Comparison of ENCODE assay signal across 15 cellular contexts in genomic region chr6:14459315-14459714, GRCh38.
A peak's percentile ranks its signal among the peaks of the same experiment; 100 is the strongest.
DNase-seq lines count a peak whose midpoint lies in the region; ATAC-seq, FAIRE-seq and TF ChIP-seq lines count a peak whose summit lies in the region.
"Had no signal": no experiment of that assay in that cellular context is flagged by ENCODE, and none has a peak within 500 bp of the region (broad histone marks: within the 10 kb centered on the region; RNA-seq: fewer than 3 reads in every experiment).

No MANE protein-coding gene starts in this region.

- no peaks in the 10 kb centered on the region for H3K36me3 ChIP-seq in MG63
- H3K36me3 ChIP-seq in K562 (ENCODE audit: control insufficient read depth, insufficient read depth, low read length) = no peaks in the 10 kb centered on the region
- H3K36me3 ChIP-seq in keratinocyte (ENCODE audit: control insufficient read depth in 2 of 2, extremely low read depth in 1 of 2, insufficient read depth in 2 of 2, low read length in 2 of 2) = no peaks in the 10 kb centered on the region
- no peaks in the 10 kb centered on the region for H3K36me3 ChIP-seq in mesenchymal stem cell (ENCODE audit: control insufficient read depth in 1 of 2, insufficient read depth in 2 of 2, low read depth in 1 of 2, low read length in 2 of 2)
- H3K36me3 ChIP-seq: BLaER1 treated with 17β-estradiol and CSF1 and Interleukin-3, amounts not matched to agents 10 nM and 100 nM had no signal

- in situ Hi-C loops in K562 (cut with MboI) = no loop called here

- H3K9me1 ChIP-seq in K562 (ENCODE audit: control insufficient read depth, insufficient read depth, low read length) (no peaks in the 10 kb centered on the region), keratinocyte (ENCODE audit: control insufficient read depth, extremely low read depth, insufficient read depth, low read length) (no peaks in the 10 kb centered on the region)

- no peaks in the 10 kb centered on the region for H3K36me3 Mint-ChIP-seq in activated naive CD8-positive, alpha-beta T cell treated with anti-CD3 and anti-CD28 coated beads for 36 hours
- H3K36me3 Mint-ChIP-seq: CD4-positive, CD25-positive, alpha-beta regulatory T cell had no signal

- H2AFZ ChIP-seq in K562 (ENCODE audit: low read depth, low read length) (0 out of 2 replicates have a peak overlapping the region, but pooled peaks have one; percentile 61), keratinocyte (ENCODE audit: control insufficient read depth, low read length) (no peak overlapping the region), mesenchymal stem cell (ENCODE audit: low read depth, low read length) (no peak overlapping the region)
- H2AFZ ChIP-seq: GM23338 had no signal

- no peak overlapping the region for H3K4ac ChIP-seq in mesenchymal stem cell (ENCODE audit: low read depth in 1 of 2, low read length in 2 of 2)

- H2BK15ac ChIP-seq in mesenchymal stem cell (ENCODE audit: low read depth, poor library complexity, severe bottlenecking) = no peak overlapping the region

- no peak overlapping the region for H3K4me3 ChIP-seq in MG63
- no peak overlapping the region for H3K4me3 ChIP-seq in K562
- no peak overlapping the region for H3K4me3 ChIP-seq in keratinocyte (ENCODE audit: control insufficient read depth in 2 of 3, extremely low read depth in 1 of 3, insufficient read depth in 2 of 3, low read depth in 1 of 3, low read length in 3 of 3)
- no peak overlapping the region for H3K4me3 ChIP-seq in mesenchymal stem cell (ENCODE audit: insufficient read depth in 1 of 2, low read depth in 1 of 2, low read length in 2 of 2)
- H3K4me3 ChIP-seq: BLaER1 treated with 17β-estradiol and CSF1 and Interleukin-3, amounts not matched to agents 10 nM and 100 nM; GM23338 had no signal

- no peak for ATAC-seq in K562
- ATAC-seq: GM23338 had no signal

- FAIRE-seq in K562 (lab: Jason Lieb, UNC) (no peak), keratinocyte (lab: Jason Lieb, UNC) (no peak)
- FAIRE-seq: GM12891 had no signal

- no peak for TF ChIP-seq CTCF in K562 (IDR thresholded peaks at IDR 0.05 in 2 of 3, conservative IDR thresholded peaks at IDR 0.05 in 1 of 3; ENCODE audit: insufficient read depth in 2 of 3, low read depth in 1 of 3, low read length in 3 of 3)
- TF ChIP-seq CTCF in keratinocyte (optimal IDR thresholded peaks at IDR 0.05 in 1 of 3, IDR thresholded peaks at IDR 0.05 in 1 of 3, conservative IDR thresholded peaks at IDR 0.05 in 1 of 3; ENCODE audit: extremely low read depth in 1 of 3, insufficient read depth in 2 of 3, low read length in 3 of 3) = no peak

- H3K79me1 ChIP-seq in mesenchymal stem cell (replicated peaks; ENCODE audit: low read length, poor library complexity, severe bottlenecking) = no peaks in the 10 kb centered on the region

- H3K4me2 ChIP-seq in K562 (ENCODE audit: insufficient read depth, low read length) = no peak overlapping the region
- H3K4me2 ChIP-seq in keratinocyte (ENCODE audit: control insufficient read depth, extremely low read depth, insufficient read depth, low read depth, low read length) = peak overlapping the region; percentile 48
- H3K4me2 ChIP-seq in mesenchymal stem cell (ENCODE audit: low read length, poor library complexity, severe bottlenecking) = no peak overlapping the region
- H3K4me2 ChIP-seq: GM23338 had no signal

- DNase-seq in HCEC 1CT (peak; percentile 22), MG63 (peak; percentile 19), K562 (ENCODE audit: extremely low read depth in 1 of 4, low spot score in 3 of 4) (no peak), keratinocyte (ENCODE audit: low read depth, low spot score) (no peak), NCI-H2227 treated with DMSO at 0.1 percent for 48 hours (lab: John Stamatoyannopoulos, UW) (no peak), mesenchymal stem cell (no peak)
- DNase-seq in activated naive CD8-positive, alpha-beta T cell treated with anti-CD3 and anti-CD28 coated beads for 36 hours = no peak
- no peak for DNase-seq in effector CD8-positive, alpha-beta T cell (lab: John Stamatoyannopoulos, UW)
- DNase-seq: 8988T; CD4-positive, CD25-positive, alpha-beta regulatory T cell; DMS 273 treated with DMSO at 0.1 percent for 48 hours; H7 had no signal

- no peaks in the 10 kb centered on the region for H3K27me3 Mint-ChIP-seq in activated naive CD8-positive, alpha-beta T cell treated with anti-CD3 and anti-CD28 coated beads for 36 hours

- no peak overlapping the region for H3K4me3 Mint-ChIP-seq in activated naive CD8-positive, alpha-beta T cell treated with anti-CD3 and anti-CD28 coated beads for 36 hours
- H3K4me3 Mint-ChIP-seq: CD4-positive, CD25-positive, alpha-beta regulatory T cell; GM23338 had no signal

- H2BK120ac ChIP-seq in mesenchymal stem cell (ENCODE audit: low read depth, low read length) = no peak overlapping the region

- no peaks in the 10 kb centered on the region for H3K27me3 ChIP-seq in MG63
- H3K27me3 ChIP-seq in K562 (ENCODE audit: control insufficient read depth in 2 of 2, insufficient read depth in 2 of 2, low read length in 2 of 2) = no peaks in the 10 kb centered on the region
- no peaks in the 10 kb centered on the region for H3K27me3 ChIP-seq in keratinocyte (ENCODE audit: control insufficient read depth, extremely low read depth, insufficient read depth, low read length)
- H3K27me3 ChIP-seq in mesenchymal stem cell (ENCODE audit: control insufficient read depth in 1 of 2, insufficient read depth in 1 of 2, low read length in 2 of 2) = no peaks in the 10 kb centered on the region
- H3K27me3 ChIP-seq: BLaER1 treated with 17β-estradiol and CSF1 and Interleukin-3, amounts not matched to agents 10 nM and 100 nM had no signal

- H3K18ac ChIP-seq in mesenchymal stem cell (ENCODE audit: low read depth in 1 of 2, low read length in 2 of 2) = no peak overlapping the region

- no peak overlapping the region for H4K91ac ChIP-seq in mesenchymal stem cell (ENCODE audit: low read length)

- H3K79me2 ChIP-seq in K562 (ENCODE audit: control insufficient read depth, insufficient read depth, low read length) (no peaks in the 10 kb centered on the region), keratinocyte (ENCODE audit: control insufficient read depth, insufficient read depth, low read length) (no peaks in the 10 kb centered on the region)

- TF ChIP-seq POLR2A in K562 (conservative IDR thresholded peaks at IDR 0.05) = no peak

- H3K9ac ChIP-seq in K562 (ENCODE audit: insufficient read depth in 1 of 2, low read depth in 2 of 2, low read length in 2 of 2) (no peak overlapping the region), keratinocyte (ENCODE audit: control insufficient read depth, extremely low read depth, insufficient read depth, low read length) (no peak overlapping the region), mesenchymal stem cell (ENCODE audit: low read length) (no peak overlapping the region)
- H3K9ac ChIP-seq: BLaER1 treated with 17β-estradiol and CSF1 and Interleukin-3, amounts not matched to agents 10 nM and 100 nM had no signal

- no peak overlapping the region for H3K27ac Mint-ChIP-seq in activated naive CD8-positive, alpha-beta T cell treated with anti-CD3 and anti-CD28 coated beads for 36 hours
- H3K27ac Mint-ChIP-seq: CD4-positive, CD25-positive, alpha-beta regulatory T cell; GM23338 had no signal

- H3K9me3 Mint-ChIP-seq in activated naive CD8-positive, alpha-beta T cell treated with anti-CD3 and anti-CD28 coated beads for 36 hours = peaks cover 5% of the 10 kb centered on the region
- H3K9me3 Mint-ChIP-seq: CD4-positive, CD25-positive, alpha-beta regulatory T cell had no signal

- dilution Hi-C loops in keratinocyte (cut with MboI; ENCODE audit: extremely low pct_ligation_motif_present, low sequenced_read_pairs) = no loop called here

- peaks cover 17% of the 10 kb centered on the region for H3K4me1 Mint-ChIP-seq in activated naive CD8-positive, alpha-beta T cell treated with anti-CD3 and anti-CD28 coated beads for 36 hours

- H3K27ac ChIP-seq in K562 (ENCODE audit: extremely low read depth, low read depth, low read length) (no peak overlapping the region), keratinocyte (ENCODE audit: control insufficient read depth, insufficient read depth, low read length) (no peak overlapping the region), mesenchymal stem cell (ENCODE audit: low read length, poor library complexity, severe bottlenecking) (no peak overlapping the region)
- H3K27ac ChIP-seq: BLaER1 treated with 17β-estradiol and CSF1 and Interleukin-3, amounts not matched to agents 10 nM and 100 nM had no signal

- POLR2A ChIA-PET in K562 (lab: Yijun Ruan, JAX) = no interaction called here

- H4K8ac ChIP-seq in mesenchymal stem cell (ENCODE audit: low read length) = no peak overlapping the region

- no TSS peak for BruUV-seq in K562 (replicated peaks; lab: Mats Ljungman, UMichigan)

- peaks cover under 1 to 33% of the 10 kb centered on the region in 2 experiments for H3K4me1 ChIP-seq in K562 (replicated peaks in 1 of 2; ENCODE audit: control insufficient read depth in 2 of 2, insufficient read depth in 2 of 2, low read length in 2 of 2)
- peaks cover 20% of the 10 kb centered on the region for H3K4me1 ChIP-seq in keratinocyte (ENCODE audit: control insufficient read depth, extremely low read depth, insufficient read depth, low read length)
- H3K4me1 ChIP-seq in mesenchymal stem cell (ENCODE audit: control insufficient read depth, insufficient read depth, low read depth, low read length) = no peaks in the 10 kb centered on the region

- H3K9me3 ChIP-seq in MG63 = no peaks in the 10 kb centered on the region
- H3K9me3 ChIP-seq in K562 (replicated peaks; ENCODE audit: control insufficient read depth, insufficient read depth, low read depth, low read length) = no peaks in the 10 kb centered on the region
- H3K9me3 ChIP-seq in keratinocyte (ENCODE audit: control insufficient read depth, low read depth, low read length) = no peaks in the 10 kb centered on the region
- no peaks in the 10 kb centered on the region for H3K9me3 ChIP-seq in mesenchymal stem cell (ENCODE audit: control insufficient read depth, low read length)

- no peak overlapping the region for H2BK5ac ChIP-seq in mesenchymal stem cell (ENCODE audit: low read depth, low read length, poor library complexity, severe bottlenecking)

- intact Hi-C loops in K562 (cut with micrococcal nuclease) = no loop called here

- CTCF ChIA-PET in K562 (lab: Yijun Ruan, JAX; ENCODE audit: low intra/inter-chr PET ratio) = no interaction called here

- TF ChIP-seq EP300 in K562 (IDR thresholded peaks at IDR 0.05; ENCODE audit: low read length) = no peak

- H4K20me1 ChIP-seq in K562 (replicated peaks; ENCODE audit: control insufficient read depth, insufficient read depth, low read length) (no peaks in the 10 kb centered on the region), keratinocyte (ENCODE audit: control insufficient read depth, extremely low read depth, insufficient read depth, low read length) (no peaks in the 10 kb centered on the region)
- H4K20me1 ChIP-seq: BLaER1 treated with 17β-estradiol and CSF1 and Interleukin-3, amounts not matched to agents 10 nM and 100 nM had no signal

- H2AK5ac ChIP-seq in mesenchymal stem cell (ENCODE audit: low read length, severe bottlenecking) = no peak overlapping the region

- H3K23ac ChIP-seq in mesenchymal stem cell (ENCODE audit: low read length in 2 of 2) = no peak overlapping the region

- TF ChIP-seq RAD21 in K562 (CRISPR knock-in tag; conservative IDR thresholded peaks at IDR 0.05 in 1 of 2, IDR thresholded peaks at IDR 0.05 in 1 of 2) = no peak

- no peak overlapping the region for H2BK12ac ChIP-seq in mesenchymal stem cell (ENCODE audit: low read length in 2 of 2)

- H3K14ac ChIP-seq in mesenchymal stem cell (ENCODE audit: low read length in 2 of 2) = no peak overlapping the region

TF ChIP-seq in K562, 482 proteins besides CTCF, POLR2A, EP300 and RAD21 (continues in another document):
- no peak for TF ChIP-seq MCM5 (IDR thresholded peaks at IDR 0.05; ENCODE audit: low read depth)

Comparison
In these comparisons a context has a peak if more than half of its experiments do, and no peak if none do; other contexts are left out.
1. DNase-seq: peak in HCEC 1CT (single experiment) and MG63 (single experiment); none in K562 (0 of 4), keratinocyte (single experiment), activated naive CD8-positive, alpha-beta T cell treated with anti-CD3 and anti-CD28 coated beads for 36 hours (single experiment), effector CD8-positive, alpha-beta T cell (single experiment), NCI-H2227 treated with DMSO at 0.1 percent for 48 hours (single experiment) and mesenchymal stem cell (single experiment).